Comparison of ENCODE assay signal across 18 cellular contexts in genomic region chr10:34420795-34421194, GRCh38.
DNase-seq lines count a peak whose midpoint lies in the region; ATAC-seq, FAIRE-seq and TF ChIP-seq lines count a peak whose summit lies in the region.
"Had no signal": no experiment of that assay in that cellular context is flagged by ENCODE, and none has a peak within 500 bp of the region (broad histone marks: within the 10 kb centered on the region; RNA-seq: fewer than 3 reads in every experiment).

No MANE protein-coding gene starts in this region.

- no peak for ATAC-seq in HG02852 (IDR thresholded peaks at IDR 0.05; ENCODE audit: unreplicated experiment)
- ATAC-seq: HCT116, K562 had no signal

- no peak overlapping the region for H3K4me3 ChIP-seq in ascending aorta
- H3K4me3 ChIP-seq: BLaER1, GM23248, K562 had no signal

- no peak for TF ChIP-seq POLR2A in H54 (IDR thresholded peaks at IDR 0.05; ENCODE audit: low read depth, low read length)

- H3K27me3 ChIP-seq in ascending aorta: no peaks in the 10 kb centered on the region
- H3K27me3 ChIP-seq: BLaER1 had no signal

- no peaks in the 10 kb centered on the region for H3K9me3 ChIP-seq in ascending aorta
- H3K9me3 ChIP-seq: BLaER1 had no signal

- TF ChIP-seq CTCF in ascending aorta (IDR thresholded peaks at IDR 0.05): no peak

- FAIRE-seq in RCC 7860 (lab: Jason Lieb, UNC) (no peak), H54 (lab: Jason Lieb, UNC) (no peak)
- FAIRE-seq: GM12891, GM18507, K562 had no signal

- intact Hi-C loops in ascending aorta (cut with DNase I): no loop called here

- no peak overlapping the region for H3K27ac ChIP-seq in ascending aorta
- H3K27ac ChIP-seq: BLaER1, GM23248, HL-60 had no signal

- H3K4me1 ChIP-seq in ascending aorta: peaks cover 0 to 2% of the 10 kb centered on the region in 2 donors
- H3K4me1 ChIP-seq: BLaER1 had no signal

- in situ Hi-C loops in Caki2 (cut with HindIII; ENCODE audit: low pct_unique_long_range_greater_than_20kb, low sequenced_read_pairs): no loop called here

- no peaks in the 10 kb centered on the region for H3K36me3 ChIP-seq in ascending aorta
- H3K36me3 ChIP-seq: BLaER1 had no signal

- DNase-seq in Caki2 (ENCODE audit: low read depth) (peak; percentile 72), RCC 7860 (ENCODE audit: low spot score) (peak; percentile 41), kidney tubule cell (ENCODE audit: low spot score) (peak; percentile 72), ascending aorta (ENCODE audit: low spot score in 2 of 2) (no peak), OCI-M1 (lab: John Stamatoyannopoulos, UW) (no peak), H54 (ENCODE audit: insufficient read length, low spot score) (no peak)
- DNase-seq: Calu3; CD4-positive, alpha-beta memory T cell; GM23248; H7; IMR-90 had no signal

Comparison
In these comparisons a context has a peak if more than half of its experiments do, and no peak if none do; other contexts are left out.
1. DNase-seq: peak in Caki2 (single experiment), RCC 7860 (single experiment) and kidney tubule cell (single experiment); none in ascending aorta (0 of 2), OCI-M1 (single experiment) and H54 (single experiment).